17 cellular contexts compared by ENCODE assay signal in the genomic region with DNA sequence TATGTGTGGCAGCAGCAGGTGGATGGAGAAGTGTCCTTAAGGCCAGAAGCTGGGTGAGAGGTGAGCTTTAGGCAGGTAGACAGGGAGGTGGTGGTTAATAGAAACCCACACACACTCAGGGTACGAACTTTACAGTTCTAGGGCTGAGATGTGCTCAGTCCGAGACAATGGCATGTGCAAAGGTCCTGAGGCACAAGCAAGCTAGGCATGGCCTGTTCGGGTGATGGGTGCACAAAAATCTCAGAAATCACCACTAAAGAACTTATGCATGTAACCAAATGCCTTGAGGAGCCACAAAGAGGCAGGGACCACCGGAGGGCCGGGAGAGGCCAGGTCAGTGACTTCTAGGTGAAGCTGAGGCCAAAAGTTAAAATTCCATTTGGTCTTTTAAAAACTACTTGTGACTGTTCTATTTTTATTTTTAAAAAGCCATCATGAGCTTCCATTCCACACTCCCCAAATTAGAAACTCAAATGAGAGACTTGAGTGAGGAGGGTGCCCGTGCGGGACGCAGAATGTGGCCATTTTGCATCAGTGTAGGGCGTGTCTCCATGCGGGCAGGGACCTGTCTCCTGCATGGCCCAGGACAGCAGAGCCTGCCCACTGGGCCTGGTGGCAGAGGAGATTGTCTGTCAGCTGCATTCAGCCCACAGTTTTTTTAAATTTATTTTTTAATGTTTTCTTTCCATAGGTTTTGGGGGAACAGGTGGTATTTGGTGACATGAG. TPM values are rescaled to one million over a fixed set of nuclear protein-coding genes. Genes with fewer than 3 reads are reported as not detected.
DNase-seq lines count a peak whose midpoint lies in the region; ATAC-seq and TF ChIP-seq lines count a peak whose summit lies in the region.
"Had no signal": no experiment of that assay in that cellular context is flagged by ENCODE, and none has a peak within 500 bp of the region (broad histone marks: within the 10 kb centered on the region; RNA-seq: fewer than 3 reads in every experiment).

No MANE protein-coding gene starts in this region.

- H3K27ac Mint-ChIP-seq in glutamatergic neuron (ENCODE audit: unreplicated experiment) = no peak overlapping the region
- H3K27ac Mint-ChIP-seq: CD8-positive, alpha-beta T cell had no signal

- peaks cover 24% of the 10 kb centered on the region for H3K4me1 Mint-ChIP-seq in glutamatergic neuron (ENCODE audit: low read depth, unreplicated experiment)

- no peaks in the 10 kb centered on the region for H3K4me1 ChIP-seq in right cardiac atrium (ENCODE audit: control insufficient read depth, insufficient read depth, low read length)
- peaks cover 0 to 30% (median 0%) of the 10 kb centered on the region in 4 donors for H3K4me1 ChIP-seq in Peyer's patch

- H3K4me3 ChIP-seq in right cardiac atrium (ENCODE audit: low read length) (no peak overlapping the region), Peyer's patch (no peak overlapping the region)

- peak; percentile 13 for DNase-seq in Right ventricle myocardium superior
- no peak for DNase-seq in right cardiac atrium
- DNase-seq in glutamatergic neuron = peak; percentile 6
- DNase-seq in posterior vena cava (ENCODE audit: low spot score) = peak; percentile 69
- no peak for DNase-seq in Peyer's patch
- no peak for DNase-seq in D341Med (ENCODE audit: low spot score)
- DNase-seq: CD8-positive, alpha-beta T cell; COR-L47; DND-41; GDM1 had no signal

- H3K27ac ChIP-seq in right cardiac atrium (ENCODE audit: low read length) (no peak overlapping the region), Peyer's patch (no peak overlapping the region)
- H3K27ac ChIP-seq: 22Rv1 had no signal

- intact Hi-C loops in Right ventricle myocardium superior (cut with DNase I) (no loop called here), right cardiac atrium (cut with DNase I) (no loop called here), posterior vena cava (cut with DNase I) (no loop called here)

- ATAC-seq in Right ventricle myocardium superior (ENCODE audit: poor library complexity) (no peak), right cardiac atrium (no peak), HG03097 (IDR thresholded peaks at IDR 0.05; ENCODE audit: low FRiP score, unreplicated experiment) (no peak)
- ATAC-seq: CD8-positive, alpha-beta T cell; HCT116 had no signal

- H3K9me3 Mint-ChIP-seq in glutamatergic neuron (ENCODE audit: unreplicated experiment) = peaks cover 8% of the 10 kb centered on the region
- H3K9me3 Mint-ChIP-seq: CD8-positive, alpha-beta T cell; IgD-negative memory B cell had no signal

- no peak overlapping the region for H3K4me3 Mint-ChIP-seq in glutamatergic neuron (ENCODE audit: unreplicated experiment)
- H3K4me3 Mint-ChIP-seq: CD14-positive monocyte; CD8-positive, alpha-beta T cell; IgD-negative memory B cell had no signal

- WGBS in right cardiac atrium = 94% methylated on average over 10 of the region's 10 CpGs

- H3K27me3 ChIP-seq in right cardiac atrium (ENCODE audit: control insufficient read depth, insufficient read depth) (no peaks in the 10 kb centered on the region), Peyer's patch (no peaks in the 10 kb centered on the region)

- no peaks in the 10 kb centered on the region for H3K36me3 Mint-ChIP-seq in glutamatergic neuron (ENCODE audit: unreplicated experiment)
- H3K36me3 Mint-ChIP-seq: CD14-positive monocyte; CD8-positive, alpha-beta T cell had no signal

- TF ChIP-seq CTCF in glutamatergic neuron (IDR thresholded peaks at IDR 0.05; ENCODE audit: partially characterized antibody, unreplicated experiment) (no peak), Peyer's patch (IDR thresholded peaks at IDR 0.05) (no peak)

- peaks cover 8% of the 10 kb centered on the region for H3K27me3 Mint-ChIP-seq in glutamatergic neuron (ENCODE audit: unreplicated experiment)

- no peaks in the 10 kb centered on the region for H3K36me3 ChIP-seq in Peyer's patch

- TF ChIP-seq POLR2A in Peyer's patch (IDR thresholded peaks at IDR 0.05) = no peak

- H3K9me3 ChIP-seq in right cardiac atrium (ENCODE audit: control insufficient read depth, low read length) (no peaks in the 10 kb centered on the region), Peyer's patch (no peaks in the 10 kb centered on the region)

RNA-seq across cellular contexts. Expression of gene RFLNA, which starts 4.0 kb away (rescaled TPM):
- total RNA-seq in Right ventricle myocardium superior (0.16 TPM), right cardiac atrium (under 1 TPM; 0.22 to 0.82 (median 0.50) TPM), glutamatergic neuron (ENCODE audit: unreplicated experiment) (36.9 TPM), posterior vena cava (1 to 10 TPM in 1 of 2 donors, under 1 TPM in 1; 0.97 to 1.2 TPM), Peyer's patch (10 to 100 TPM in 3 of 4 donors, 1 to 10 TPM in 1; 8.3 to 25.7 (median 21.1) TPM)
- 0.61 TPM for polyA plus RNA-seq in right cardiac atrium
- total RNA-seq: CD8-positive, alpha-beta T cell; HT-29 had no signal
- polyA plus RNA-seq: BJ, CD14-positive monocyte, IgD-negative memory B cell had no signal

Comparison
In these comparisons a context has a peak if more than half of its experiments do, and no peak if none do; other contexts are left out.
1. DNase-seq: peak in Right ventricle myocardium superior (single experiment), glutamatergic neuron (single experiment) and posterior vena cava (single experiment); none in right cardiac atrium (0 of 3), Peyer's patch (0 of 3) and D341Med (single experiment).